ENCODE assay signal across 1 cellular context in the genomic region with DNA sequence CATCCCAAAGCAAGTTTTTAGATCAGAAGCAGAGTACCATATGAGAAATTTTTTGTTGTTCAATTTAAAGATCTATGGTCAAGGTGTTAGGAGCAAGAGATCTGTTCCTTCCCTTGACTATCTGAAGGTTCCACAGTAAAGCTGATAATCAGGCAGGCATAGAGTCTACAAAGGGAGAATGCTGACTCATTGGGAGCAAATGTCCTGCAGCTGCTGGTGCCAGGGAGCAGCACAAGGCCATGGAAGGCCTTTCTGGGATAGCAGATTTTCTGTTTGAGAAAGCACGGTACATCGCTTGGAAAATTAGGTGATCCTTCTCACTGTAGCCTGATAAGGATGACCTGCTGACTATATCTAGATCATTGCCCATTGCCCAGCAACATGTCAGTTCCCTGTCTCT.
TF ChIP-seq lines count a peak whose summit lies in the region.

No MANE protein-coding gene starts in this region.

TF ChIP-seq in WTC11, 78 proteins besides CTCF, POLR2A, EP300 and RAD21 (continued from another document):
- TF ChIP-seq, protein P1, sequence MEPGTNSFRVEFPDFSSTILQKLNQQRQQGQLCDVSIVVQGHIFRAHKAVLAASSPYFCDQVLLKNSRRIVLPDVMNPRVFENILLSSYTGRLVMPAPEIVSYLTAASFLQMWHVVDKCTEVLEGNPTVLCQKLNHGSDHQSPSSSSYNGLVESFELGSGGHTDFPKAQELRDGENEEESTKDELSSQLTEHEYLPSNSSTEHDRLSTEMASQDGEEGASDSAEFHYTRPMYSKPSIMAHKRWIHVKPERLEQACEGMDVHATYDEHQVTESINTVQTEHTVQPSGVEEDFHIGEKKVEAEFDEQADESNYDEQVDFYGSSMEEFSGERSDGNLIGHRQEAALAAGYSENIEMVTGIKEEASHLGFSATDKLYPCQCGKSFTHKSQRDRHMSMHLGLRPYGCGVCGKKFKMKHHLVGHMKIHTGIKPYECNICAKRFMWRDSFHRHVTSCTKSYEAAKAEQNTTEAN (CRISPR knock-in tag; IDR thresholded peaks at IDR 0.05), result no peak
- no peak for TF ChIP-seq ZNF396 (CRISPR knock-in tag; IDR thresholded peaks at IDR 0.05; ENCODE audit: borderline replicate concordance)
- TF ChIP-seq, protein P2, sequence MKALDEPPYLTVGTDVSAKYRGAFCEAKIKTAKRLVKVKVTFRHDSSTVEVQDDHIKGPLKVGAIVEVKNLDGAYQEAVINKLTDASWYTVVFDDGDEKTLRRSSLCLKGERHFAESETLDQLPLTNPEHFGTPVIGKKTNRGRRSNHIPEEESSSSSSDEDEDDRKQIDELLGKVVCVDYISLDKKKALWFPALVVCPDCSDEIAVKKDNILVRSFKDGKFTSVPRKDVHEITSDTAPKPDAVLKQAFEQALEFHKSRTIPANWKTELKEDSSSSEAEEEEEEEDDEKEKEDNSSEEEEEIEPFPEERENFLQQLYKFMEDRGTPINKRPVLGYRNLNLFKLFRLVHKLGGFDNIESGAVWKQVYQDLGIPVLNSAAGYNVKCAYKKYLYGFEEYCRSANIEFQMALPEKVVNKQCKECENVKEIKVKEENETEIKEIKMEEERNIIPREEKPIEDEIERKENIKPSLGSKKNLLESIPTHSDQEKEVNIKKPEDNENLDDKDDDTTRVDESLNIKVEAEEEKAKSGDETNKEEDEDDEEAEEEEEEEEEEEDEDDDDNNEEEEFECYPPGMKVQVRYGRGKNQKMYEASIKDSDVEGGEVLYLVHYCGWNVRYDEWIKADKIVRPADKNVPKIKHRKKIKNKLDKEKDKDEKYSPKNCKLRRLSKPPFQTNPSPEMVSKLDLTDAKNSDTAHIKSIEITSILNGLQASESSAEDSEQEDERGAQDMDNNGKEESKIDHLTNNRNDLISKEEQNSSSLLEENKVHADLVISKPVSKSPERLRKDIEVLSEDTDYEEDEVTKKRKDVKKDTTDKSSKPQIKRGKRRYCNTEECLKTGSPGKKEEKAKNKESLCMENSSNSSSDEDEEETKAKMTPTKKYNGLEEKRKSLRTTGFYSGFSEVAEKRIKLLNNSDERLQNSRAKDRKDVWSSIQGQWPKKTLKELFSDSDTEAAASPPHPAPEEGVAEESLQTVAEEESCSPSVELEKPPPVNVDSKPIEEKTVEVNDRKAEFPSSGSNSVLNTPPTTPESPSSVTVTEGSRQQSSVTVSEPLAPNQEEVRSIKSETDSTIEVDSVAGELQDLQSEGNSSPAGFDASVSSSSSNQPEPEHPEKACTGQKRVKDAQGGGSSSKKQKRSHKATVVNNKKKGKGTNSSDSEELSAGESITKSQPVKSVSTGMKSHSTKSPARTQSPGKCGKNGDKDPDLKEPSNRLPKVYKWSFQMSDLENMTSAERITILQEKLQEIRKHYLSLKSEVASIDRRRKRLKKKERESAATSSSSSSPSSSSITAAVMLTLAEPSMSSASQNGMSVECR (CRISPR knock-in tag; IDR thresholded peaks at IDR 0.05; ENCODE audit: borderline replicate concordance), result no peak
- TF ChIP-seq, protein P3, sequence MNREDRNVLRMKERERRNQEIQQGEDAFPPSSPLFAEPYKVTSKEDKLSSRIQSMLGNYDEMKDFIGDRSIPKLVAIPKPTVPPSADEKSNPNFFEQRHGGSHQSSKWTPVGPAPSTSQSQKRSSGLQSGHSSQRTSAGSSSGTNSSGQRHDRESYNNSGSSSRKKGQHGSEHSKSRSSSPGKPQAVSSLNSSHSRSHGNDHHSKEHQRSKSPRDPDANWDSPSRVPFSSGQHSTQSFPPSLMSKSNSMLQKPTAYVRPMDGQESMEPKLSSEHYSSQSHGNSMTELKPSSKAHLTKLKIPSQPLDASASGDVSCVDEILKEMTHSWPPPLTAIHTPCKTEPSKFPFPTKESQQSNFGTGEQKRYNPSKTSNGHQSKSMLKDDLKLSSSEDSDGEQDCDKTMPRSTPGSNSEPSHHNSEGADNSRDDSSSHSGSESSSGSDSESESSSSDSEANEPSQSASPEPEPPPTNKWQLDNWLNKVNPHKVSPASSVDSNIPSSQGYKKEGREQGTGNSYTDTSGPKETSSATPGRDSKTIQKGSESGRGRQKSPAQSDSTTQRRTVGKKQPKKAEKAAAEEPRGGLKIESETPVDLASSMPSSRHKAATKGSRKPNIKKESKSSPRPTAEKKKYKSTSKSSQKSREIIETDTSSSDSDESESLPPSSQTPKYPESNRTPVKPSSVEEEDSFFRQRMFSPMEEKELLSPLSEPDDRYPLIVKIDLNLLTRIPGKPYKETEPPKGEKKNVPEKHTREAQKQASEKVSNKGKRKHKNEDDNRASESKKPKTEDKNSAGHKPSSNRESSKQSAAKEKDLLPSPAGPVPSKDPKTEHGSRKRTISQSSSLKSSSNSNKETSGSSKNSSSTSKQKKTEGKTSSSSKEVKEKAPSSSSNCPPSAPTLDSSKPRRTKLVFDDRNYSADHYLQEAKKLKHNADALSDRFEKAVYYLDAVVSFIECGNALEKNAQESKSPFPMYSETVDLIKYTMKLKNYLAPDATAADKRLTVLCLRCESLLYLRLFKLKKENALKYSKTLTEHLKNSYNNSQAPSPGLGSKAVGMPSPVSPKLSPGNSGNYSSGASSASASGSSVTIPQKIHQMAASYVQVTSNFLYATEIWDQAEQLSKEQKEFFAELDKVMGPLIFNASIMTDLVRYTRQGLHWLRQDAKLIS (CRISPR knock-in tag; IDR thresholded peaks at IDR 0.05; ENCODE audit: borderline replicate concordance), result no peak
- TF ChIP-seq, protein P4, sequence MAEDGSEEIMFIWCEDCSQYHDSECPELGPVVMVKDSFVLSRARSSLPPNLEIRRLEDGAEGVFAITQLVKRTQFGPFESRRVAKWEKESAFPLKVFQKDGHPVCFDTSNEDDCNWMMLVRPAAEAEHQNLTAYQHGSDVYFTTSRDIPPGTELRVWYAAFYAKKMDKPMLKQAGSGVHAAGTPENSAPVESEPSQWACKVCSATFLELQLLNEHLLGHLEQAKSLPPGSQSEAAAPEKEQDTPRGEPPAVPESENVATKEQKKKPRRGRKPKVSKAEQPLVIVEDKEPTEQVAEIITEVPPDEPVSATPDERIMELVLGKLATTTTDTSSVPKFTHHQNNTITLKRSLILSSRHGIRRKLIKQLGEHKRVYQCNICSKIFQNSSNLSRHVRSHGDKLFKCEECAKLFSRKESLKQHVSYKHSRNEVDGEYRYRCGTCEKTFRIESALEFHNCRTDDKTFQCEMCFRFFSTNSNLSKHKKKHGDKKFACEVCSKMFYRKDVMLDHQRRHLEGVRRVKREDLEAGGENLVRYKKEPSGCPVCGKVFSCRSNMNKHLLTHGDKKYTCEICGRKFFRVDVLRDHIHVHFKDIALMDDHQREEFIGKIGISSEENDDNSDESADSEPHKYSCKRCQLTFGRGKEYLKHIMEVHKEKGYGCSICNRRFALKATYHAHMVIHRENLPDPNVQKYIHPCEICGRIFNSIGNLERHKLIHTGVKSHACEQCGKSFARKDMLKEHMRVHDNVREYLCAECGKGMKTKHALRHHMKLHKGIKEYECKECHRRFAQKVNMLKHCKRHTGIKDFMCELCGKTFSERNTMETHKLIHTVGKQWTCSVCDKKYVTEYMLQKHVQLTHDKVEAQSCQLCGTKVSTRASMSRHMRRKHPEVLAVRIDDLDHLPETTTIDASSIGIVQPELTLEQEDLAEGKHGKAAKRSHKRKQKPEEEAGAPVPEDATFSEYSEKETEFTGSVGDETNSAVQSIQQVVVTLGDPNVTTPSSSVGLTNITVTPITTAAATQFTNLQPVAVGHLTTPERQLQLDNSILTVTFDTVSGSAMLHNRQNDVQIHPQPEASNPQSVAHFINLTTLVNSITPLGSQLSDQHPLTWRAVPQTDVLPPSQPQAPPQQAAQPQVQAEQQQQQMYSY (CRISPR knock-in tag; IDR thresholded peaks at IDR 0.05), result no peak
- TF ChIP-seq GABPB1 (CRISPR knock-in tag; IDR thresholded peaks at IDR 0.05), result no peak
- TF ChIP-seq GTF2I (CRISPR knock-in tag; conservative IDR thresholded peaks at IDR 0.05), result no peak
- no peak for TF ChIP-seq CBFB (CRISPR knock-in tag; IDR thresholded peaks at IDR 0.05; ENCODE audit: low read depth)
